13 cellular contexts compared by ENCODE assay signal in the genomic region with DNA sequence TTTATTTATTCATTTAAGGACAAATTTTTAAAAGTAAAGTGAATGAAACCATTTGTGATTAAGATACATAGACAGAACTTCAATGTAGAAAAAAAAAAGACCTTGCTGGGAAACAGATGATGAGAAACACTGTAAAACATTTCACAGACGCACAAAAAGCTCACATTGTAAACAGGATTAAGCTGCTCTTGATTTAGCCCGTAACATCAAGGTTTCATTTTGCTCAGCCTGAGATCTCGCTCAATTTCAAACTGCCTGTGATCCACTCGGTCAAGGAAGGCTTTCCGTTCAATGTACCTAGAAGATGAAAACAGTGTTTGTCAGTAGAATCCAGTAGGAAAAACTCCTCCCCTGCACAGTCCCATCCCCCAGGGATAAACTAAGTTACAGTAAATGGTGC.
"Had no signal": no experiment of that assay in that cellular context is flagged by ENCODE, and none has a peak within 500 bp of the region (broad histone marks: within the 10 kb centered on the region; RNA-seq: fewer than 3 reads in every experiment).

No MANE protein-coding gene starts in this region.

- DNase-seq: activated CD4-positive, CD25-positive, alpha-beta regulatory T cell; activated effector memory CD4-positive, alpha-beta T cell treated with anti-CD3 and anti-CD28 coated beads, Interleukin-2, amount 50 U/mL, for 16 hours; activated T-cell treated with anti-CD3 and anti-CD28 coated beads, Interleukin-2, amount 50 U/mL, for 24 hours; anterior cingulate cortex; dorsolateral prefrontal cortex; mammary epithelial cell; T-helper 2 cell; tibial artery had no signal

- H3K27ac ChIP-seq: tibial artery had no signal

- H3K27ac Mint-ChIP-seq: activated naive CD8-positive, alpha-beta T cell; activated T-cell treated with anti-CD3 and anti-CD28 coated beads, Interleukin-2, amount 50 U/mL, for 24 hours; nephron had no signal

- FAIRE-seq: islet of Langerhans, TTC549 had no signal

- H3K36me3 ChIP-seq: breast epithelium had no signal

- H3K4me3 Mint-ChIP-seq: activated naive CD8-positive, alpha-beta T cell; activated T-cell treated with anti-CD3 and anti-CD28 coated beads, Interleukin-2, amount 50 U/mL, for 24 hours; nephron had no signal

- H3K4me1 ChIP-seq: breast epithelium, tibial artery had no signal

- H3K4me3 ChIP-seq: breast epithelium, dorsolateral prefrontal cortex, tibial artery had no signal

- H3K9me3 ChIP-seq: breast epithelium, tibial artery had no signal

- H3K9me3 Mint-ChIP-seq: activated T-cell treated with anti-CD3 and anti-CD28 coated beads, Interleukin-2, amount 50 U/mL, for 24 hours; nephron had no signal

- H3K27me3 ChIP-seq: breast epithelium, dorsolateral prefrontal cortex, tibial artery had no signal
